ENCODE assay signal across 12 cellular contexts in the genomic region with DNA sequence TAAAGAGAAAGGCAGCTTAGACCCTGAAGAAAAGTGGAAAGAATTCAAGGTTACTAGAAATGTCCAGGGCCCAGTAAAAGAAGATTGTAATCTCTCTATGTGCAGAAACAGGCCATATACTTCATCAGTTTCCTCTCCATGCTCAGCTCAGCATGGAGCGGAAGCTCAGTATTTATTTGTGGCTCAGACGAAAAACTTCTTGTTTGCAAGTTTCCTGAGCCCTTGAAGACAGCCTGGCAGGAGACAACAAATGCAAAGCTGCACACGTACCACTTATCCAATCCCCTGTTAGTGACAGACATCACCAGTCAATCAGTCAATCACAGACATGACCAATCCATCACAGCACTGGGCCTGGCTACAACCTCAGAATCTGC. TPM values are rescaled to one million over a fixed set of nuclear protein-coding genes. Genes with fewer than 3 reads are reported as not detected.
DNase-seq lines count a peak whose midpoint lies in the region; ATAC-seq and TF ChIP-seq lines count a peak whose summit lies in the region.
"Had no signal": no experiment of that assay in that cellular context is flagged by ENCODE, and none has a peak within 500 bp of the region (broad histone marks: within the 10 kb centered on the region; RNA-seq: fewer than 3 reads in every experiment).

No MANE protein-coding gene starts in this region.

- intact Hi-C loops in psoas muscle (cut with DNase I) = no loop called here

- peak overlapping the region; percentile 53 for H3K4me2 ChIP-seq in fibroblast of lung (ENCODE audit: extremely low read depth, insufficient read depth, low read length)

- ATAC-seq in psoas muscle (peak; percentile 9 to 29 (median 15)), GM21515 (IDR thresholded peaks at IDR 0.05; ENCODE audit: unreplicated experiment) (no peak)
- no peak for ATAC-seq in stimulated activated naive B cell treated with anti-CD40 and anti-IgM and Interleukin-4, amounts not matched to agents 10 μg/mL and 1 μg/mL and 100 μg/mL, for 72 hours (replicated peaks)

- no peaks in the 10 kb centered on the region for H4K20me1 ChIP-seq in fibroblast of lung (ENCODE audit: control insufficient read depth, extremely low read depth, insufficient read depth, low read length)

- peaks cover 0 to 3% of the 10 kb centered on the region in 2 donors for H3K9me3 Mint-ChIP-seq in stimulated activated naive B cell treated with anti-CD40 and anti-IgM and Interleukin-4, amounts not matched to agents 10 μg/mL and 1 μg/mL and 100 μg/mL, for 72 hours
- H3K9me3 Mint-ChIP-seq: activated T-helper 2 cell treated with anti-CD3 and anti-CD28 coated beads, Interferon-gamma antibody, Interleukin-2, Interleukin-4, amounts not matched to agents 10 μg/mL and 5 μg/mL and 100 μg/mL, durations not matched to agents 14 hours and 24 hours and 36 hours; immature natural killer cell had no signal

- no peaks in the 10 kb centered on the region for H3K27me3 Mint-ChIP-seq in stimulated activated naive B cell treated with anti-CD40 and anti-IgM and Interleukin-4, amounts not matched to agents 10 μg/mL and 1 μg/mL and 100 μg/mL, for 72 hours

- no peak overlapping the region for H3K27ac Mint-ChIP-seq in stimulated activated naive B cell treated with anti-CD40 and anti-IgM and Interleukin-4, amounts not matched to agents 10 μg/mL and 1 μg/mL and 100 μg/mL, for 72 hours
- H3K27ac Mint-ChIP-seq: activated T-helper 2 cell treated with anti-CD3 and anti-CD28 coated beads, Interferon-gamma antibody, Interleukin-2, Interleukin-4, amounts not matched to agents 10 μg/mL and 5 μg/mL and 100 μg/mL, durations not matched to agents 14 hours and 24 hours and 36 hours; immature natural killer cell had no signal

- no peak overlapping the region for H3K9ac ChIP-seq in SK-N-MC (ENCODE audit: insufficient read length)
- no peak overlapping the region for H3K9ac ChIP-seq in fibroblast of lung (ENCODE audit: insufficient read depth, low read length)

- H3K4me1 ChIP-seq in fibroblast of lung (ENCODE audit: control insufficient read depth, extremely low read depth, insufficient read depth, low read length) = peaks cover 11% of the 10 kb centered on the region
- peaks cover 19% of the 10 kb centered on the region for H3K4me1 ChIP-seq in psoas muscle

- H3K79me2 ChIP-seq in fibroblast of lung (ENCODE audit: control insufficient read depth, insufficient read depth, low read length) = no peaks in the 10 kb centered on the region

- H3K4me1 Mint-ChIP-seq in stimulated activated naive B cell treated with anti-CD40 and anti-IgM and Interleukin-4, amounts not matched to agents 10 μg/mL and 1 μg/mL and 100 μg/mL, for 72 hours = peaks cover 13 to 22% of the 10 kb centered on the region in 2 donors

- H3K36me3 Mint-ChIP-seq in stimulated activated naive B cell treated with anti-CD40 and anti-IgM and Interleukin-4, amounts not matched to agents 10 μg/mL and 1 μg/mL and 100 μg/mL, for 72 hours = no peaks in the 10 kb centered on the region

- H3K36me3 ChIP-seq in SK-N-MC (ENCODE audit: insufficient read depth, low read length) = no peaks in the 10 kb centered on the region
- H3K36me3 ChIP-seq in fibroblast of lung (ENCODE audit: control insufficient read depth, insufficient read depth, low read length) = no peaks in the 10 kb centered on the region
- H3K36me3 ChIP-seq in psoas muscle (ENCODE audit: insufficient read depth in 1 of 2, low read depth in 1 of 2) = no peaks in the 10 kb centered on the region

- no peak overlapping the region for H2AFZ ChIP-seq in fibroblast of lung (ENCODE audit: low read length)

- H3K9me3 ChIP-seq in SK-N-MC (ENCODE audit: low read depth, low read length) = no peaks in the 10 kb centered on the region
- no peaks in the 10 kb centered on the region for H3K9me3 ChIP-seq in fibroblast of lung (ENCODE audit: control insufficient read depth, insufficient read depth, low read depth, low read length)
- no peaks in the 10 kb centered on the region for H3K9me3 ChIP-seq in psoas muscle

- no peaks in the 10 kb centered on the region for H3K27me3 ChIP-seq in fibroblast of lung (ENCODE audit: control insufficient read depth, insufficient read depth, low read length)
- H3K27me3 ChIP-seq in psoas muscle (ENCODE audit: insufficient read depth in 3 of 3, low read length in 2 of 3) = no peaks in the 10 kb centered on the region

- WGBS in psoas muscle, 3 donors = 46 to 59% (median 48%) methylated on average over 3 of the region's 3 CpGs

- TF ChIP-seq CTCF in AG10803 (conservative IDR thresholded peaks at IDR 0.05; ENCODE audit: low read length) (0 out of 2 replicates have a peak, but pooled peaks have one; percentile 1), fibroblast of lung (conservative IDR thresholded peaks at IDR 0.05 in 1 of 2, IDR thresholded peaks at IDR 0.05 in 1 of 2; ENCODE audit: low read depth in 1 of 2, low read length in 2 of 2) (no peak), psoas muscle (IDR thresholded peaks at IDR 0.05) (no peak)

- H3K4me3 Mint-ChIP-seq in stimulated activated naive B cell treated with anti-CD40 and anti-IgM and Interleukin-4, amounts not matched to agents 10 μg/mL and 1 μg/mL and 100 μg/mL, for 72 hours = no peak overlapping the region
- H3K4me3 Mint-ChIP-seq: immature natural killer cell had no signal

- H3K4me3 ChIP-seq in AG10803 (ENCODE audit: low read length) (no peak overlapping the region; the same call in 1 of the 2 replicates), SK-N-MC (peak overlapping the region; percentile 35), fibroblast of lung (replicated peaks in 1 of 4; ENCODE audit: control extremely low read depth in 1 of 4, insufficient read depth in 1 of 4, low read depth in 3 of 4, low read length in 4 of 4) (no peak overlapping the region), psoas muscle (no peak overlapping the region)

- no peak for DNase-seq in AG10803 (ENCODE audit: low read depth)
- peak; percentile 61 for DNase-seq in SK-N-MC (ENCODE audit: low read depth, low spot score)
- DNase-seq in fibroblast of lung (ENCODE audit: low read depth in 2 of 2) = no peak
- no peak for DNase-seq in psoas muscle
- DNase-seq in NCI-H2227 treated with DMSO at 0.1 percent for 48 hours (lab: John Stamatoyannopoulos, UW) = no peak
- DNase-seq in anterior cingulate cortex (lab: John Stamatoyannopoulos, UW) = no peak
- DNase-seq in stimulated activated naive B cell treated with anti-CD40 and anti-IgM and Interleukin-4, amounts not matched to agents 10 μg/mL and 1 μg/mL and 100 μg/mL, for 72 hours = no peak
- DNase-seq: immature natural killer cell, NCI-H1436 treated with DMSO at 0.1 percent for 48 hours had no signal

- H3K27ac ChIP-seq in SK-N-MC (peak overlapping the region; percentile 73), fibroblast of lung (ENCODE audit: insufficient read depth, low read length) (peak overlapping the region; percentile 87), psoas muscle (peak overlapping the region; percentile 71)
- H3K27ac ChIP-seq: VCaP had no signal

RNA-seq across cellular contexts. Expression of a gene that starts 8.1 kb away (rescaled TPM):
- total RNA-seq in fibroblast of lung (3.3 and 19.2 TPM in 2 replicates), psoas muscle (10 to 100 TPM; 12.7 to 35.4 (median 24.0) TPM)
- polyA plus RNA-seq in fibroblast of lung (6.7 and 11.5 TPM in 2 replicates), psoas muscle (10 to 100 TPM in 1 of 3 donors, 1 to 10 TPM in 2; 3.3 to 24.2 (median 5.3) TPM)
- 27.0 and 30.4 TPM in 2 replicates for polyA plus RNA-seq in fibroblast of lung (2012)
- 7.7 and 14.6 TPM in 2 replicates for polyA minus RNA-seq in fibroblast of lung (ENCODE audit: low replicate concordance)

Comparison
In these comparisons a context has a peak if more than half of its experiments do, and no peak if none do; other contexts are left out.
1. ATAC-seq: peak in psoas muscle (4 of 4); none in GM21515 (single experiment) and stimulated activated naive B cell treated with anti-CD40 and anti-IgM and Interleukin-4, amounts not matched to agents 10 μg/mL and 1 μg/mL and 100 μg/mL, for 72 hours (0 of 2).
2. Peak in every context shown above with its lines, with median percentiles within 50 percentile points of each other: H3K27ac ChIP-seq.